ENCODE assay signal across 13 cellular contexts in genomic region chr6:15343490-15344185, GRCh38.
A peak's percentile ranks its signal among the peaks of the same experiment; 100 is the strongest.
DNase-seq lines count a peak whose midpoint lies in the region; TF ChIP-seq lines count a peak whose summit lies in the region.
"Had no signal": no experiment of that assay in that cellular context is flagged by ENCODE, and none has a peak within 500 bp of the region (broad histone marks: within the 10 kb centered on the region; RNA-seq: fewer than 3 reads in every experiment).

No MANE protein-coding gene starts in this region.

- H3K4me1 ChIP-seq in neutrophil (ENCODE audit: control insufficient read depth in 1 of 2, insufficient read depth in 1 of 2, low read depth in 1 of 2, low read length in 1 of 2) = peaks cover 47 to 71% of the 10 kb centered on the region in 2 experiments

- H3K27ac ChIP-seq in neutrophil = peak overlapping the region; percentile 18
- H3K27ac ChIP-seq: foreskin keratinocyte, SJCRH30 had no signal

- no peak overlapping the region for H3K4me3 ChIP-seq in neutrophil (ENCODE audit: low read depth in 1 of 2, low read length in 1 of 2)
- H3K4me3 ChIP-seq: SJCRH30 had no signal

- TF ChIP-seq CTCF in neutrophil (IDR thresholded peaks at IDR 0.05) = no peak

- H3K27ac Mint-ChIP-seq in activated naive CD4-positive, alpha-beta T cell treated with anti-CD3 and anti-CD28 coated beads, Interleukin-2, amount 10 ng/mL, durations not matched to agents 7 days and 5 days = peak overlapping the region; percentile 20
- peak overlapping the region; percentile 69 for H3K27ac Mint-ChIP-seq in activated naive CD8-positive, alpha-beta T cell treated with anti-CD3 and anti-CD28 coated beads for 36 hours

- no peaks in the 10 kb centered on the region for H3K27me3 ChIP-seq in neutrophil
- H3K27me3 ChIP-seq: foreskin keratinocyte, SJCRH30 had no signal

- peaks cover 78% of the 10 kb centered on the region for H3K4me1 Mint-ChIP-seq in activated naive CD4-positive, alpha-beta T cell treated with anti-CD3 and anti-CD28 coated beads, Interleukin-2, amount 10 ng/mL, durations not matched to agents 7 days and 5 days
- peaks cover 74% of the 10 kb centered on the region for H3K4me1 Mint-ChIP-seq in activated naive CD8-positive, alpha-beta T cell treated with anti-CD3 and anti-CD28 coated beads for 36 hours

- no peak for DNase-seq in activated naive CD4-positive, alpha-beta T cell treated with anti-CD3 and anti-CD28 coated beads, Interleukin-2, amount 10 ng/mL, durations not matched to agents 7 days and 5 days
- DNase-seq in activated naive CD4-positive, alpha-beta T cell treated with anti-CD3 and anti-CD28 coated beads, Interleukin-2, amount 50 U/mL, for 16 hours = no peak
- peak; percentile 82 for DNase-seq in NCI-H82 (lab: John Stamatoyannopoulos, UW)
- no peak for DNase-seq in activated naive CD8-positive, alpha-beta T cell treated with anti-CD3 and anti-CD28 coated beads for 36 hours
- no peak for DNase-seq in NCI-H510A (lab: John Stamatoyannopoulos, UW)
- DNase-seq in T-helper 1 cell = no peak
- no peak for DNase-seq in NCI-H526 treated with DMSO at 0.1 percent for 48 hours (lab: John Stamatoyannopoulos, UW)
- DNase-seq: DMS79, foreskin keratinocyte, NCI-H2081 treated with DMSO at 0.1 percent for 48 hours, SJCRH30 had no signal

- no peaks in the 10 kb centered on the region for H3K9me3 Mint-ChIP-seq in activated naive CD4-positive, alpha-beta T cell treated with anti-CD3 and anti-CD28 coated beads, Interleukin-2, amount 10 ng/mL, durations not matched to agents 7 days and 5 days
- no peaks in the 10 kb centered on the region for H3K9me3 Mint-ChIP-seq in activated naive CD8-positive, alpha-beta T cell treated with anti-CD3 and anti-CD28 coated beads for 36 hours
- H3K9me3 Mint-ChIP-seq: brain had no signal

- CTCF ChIA-PET in activated naive CD4-positive, alpha-beta T cell treated with anti-CD3 and anti-CD28 coated beads, Interleukin-2, amount 10 ng/mL, durations not matched to agents 7 days and 5 days (lab: Charles Lee) = interaction anchor here (2.2 kb wide), 1 partner anchor 16 kb away, joined by 11 read pairs; no protein-coding TSS in a partner anchor

- H3K36me3 ChIP-seq in neutrophil = no peaks in the 10 kb centered on the region
- H3K36me3 ChIP-seq: SJCRH30 had no signal

- H3K9me3 ChIP-seq in neutrophil = no peaks in the 10 kb centered on the region
- H3K9me3 ChIP-seq: SJCRH30 had no signal

- no peak overlapping the region for H3K4me3 Mint-ChIP-seq in activated naive CD4-positive, alpha-beta T cell treated with anti-CD3 and anti-CD28 coated beads, Interleukin-2, amount 10 ng/mL, durations not matched to agents 7 days and 5 days
- peak overlapping the region; percentile 16 for H3K4me3 Mint-ChIP-seq in activated naive CD8-positive, alpha-beta T cell treated with anti-CD3 and anti-CD28 coated beads for 36 hours
- H3K4me3 Mint-ChIP-seq: brain had no signal

- no peaks in the 10 kb centered on the region for H3K27me3 Mint-ChIP-seq in activated naive CD4-positive, alpha-beta T cell treated with anti-CD3 and anti-CD28 coated beads, Interleukin-2, amount 10 ng/mL, durations not matched to agents 7 days and 5 days
- H3K27me3 Mint-ChIP-seq in activated naive CD8-positive, alpha-beta T cell treated with anti-CD3 and anti-CD28 coated beads for 36 hours = no peaks in the 10 kb centered on the region
- H3K27me3 Mint-ChIP-seq: brain had no signal

- H3K36me3 Mint-ChIP-seq in activated naive CD4-positive, alpha-beta T cell treated with anti-CD3 and anti-CD28 coated beads, Interleukin-2, amount 10 ng/mL, durations not matched to agents 7 days and 5 days = peaks cover 6% of the 10 kb centered on the region
- H3K36me3 Mint-ChIP-seq in activated naive CD8-positive, alpha-beta T cell treated with anti-CD3 and anti-CD28 coated beads for 36 hours = peaks cover 31% of the 10 kb centered on the region
- H3K36me3 Mint-ChIP-seq: brain had no signal
